In the genomic region with DNA sequence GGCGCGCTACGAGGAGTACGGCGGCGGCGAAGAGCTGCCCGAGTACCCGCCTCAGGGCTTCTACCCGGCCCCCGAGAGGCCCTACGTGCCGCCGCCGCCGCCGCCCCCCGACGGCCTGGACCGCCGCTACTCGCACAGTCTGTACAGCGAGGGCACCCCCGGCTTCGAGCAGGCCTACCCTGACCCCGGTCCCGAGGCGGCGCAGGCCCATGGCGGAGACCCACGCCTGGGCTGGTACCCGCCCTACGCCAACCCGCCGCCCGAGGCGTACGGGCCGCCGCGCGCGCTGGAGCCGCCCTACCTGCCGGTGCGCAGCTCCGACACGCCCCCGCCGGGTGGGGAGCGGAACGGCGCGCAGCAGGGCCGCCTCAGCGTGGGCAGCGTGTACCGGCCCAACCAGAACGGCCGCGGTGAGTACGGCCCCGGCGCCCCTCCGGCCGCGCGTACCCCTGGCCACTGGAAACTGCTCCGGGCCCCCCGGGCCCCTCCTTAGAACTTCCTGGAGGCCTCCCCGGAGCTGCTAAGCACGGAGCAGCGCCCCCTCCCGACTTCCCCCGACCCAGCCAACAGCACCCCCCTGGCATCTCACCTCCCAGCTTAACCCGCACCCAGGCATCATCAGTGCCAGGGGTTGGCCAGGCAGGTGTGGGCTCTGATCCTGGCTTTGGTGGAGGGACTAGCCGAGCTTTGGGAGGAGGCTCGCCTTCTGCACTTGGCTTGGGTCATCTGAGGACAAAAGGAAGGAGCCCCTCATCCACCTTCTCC, we compare ENCODE assay signal across 9 cellular contexts. TPM values are rescaled to one million over a fixed set of nuclear protein-coding genes. Genes with fewer than 3 reads are reported as not detected.
A peak's percentile ranks its signal among the peaks of the same experiment; 100 is the strongest.
DNase-seq lines count a peak whose midpoint lies in the region; ATAC-seq and TF ChIP-seq lines count a peak whose summit lies in the region.
"Had no signal": no experiment of that assay in that cellular context is flagged by ENCODE, and none has a peak within 500 bp of the region (broad histone marks: within the 10 kb centered on the region; RNA-seq: fewer than 3 reads in every experiment).

No MANE protein-coding gene starts in this region.

- peak overlapping the region; percentile 64 to 80 (median 77) for H3K4me3 ChIP-seq in esophagus muscularis mucosa

- H3K4me3 Mint-ChIP-seq in nephron progenitor cell, result peak overlapping the region; percentile 79
- peak overlapping the region; percentile 78 for H3K4me3 Mint-ChIP-seq in stimulated activated naive CD8-positive, alpha-beta T cell treated with anti-CD3 and anti-CD28 coated beads, Interleukin-15, Interleukin-2, amounts not matched to agents 100 ng/mL and 50 ng/mL, for 24 hours

- H3K27ac ChIP-seq in esophagus muscularis mucosa (replicated peaks in 1 of 4), result peak overlapping the region; percentile 92 to 96 (median 94)

- no peak for TF ChIP-seq EP300 in esophagus muscularis mucosa (IDR thresholded peaks at IDR 0.05)

- H3K36me3 ChIP-seq in esophagus muscularis mucosa, result peaks cover 0 to 7% (median 3%) of the 10 kb centered on the region in 4 donors

- H3K4me1 Mint-ChIP-seq in nephron progenitor cell, result peaks cover 74% of the 10 kb centered on the region
- H3K4me1 Mint-ChIP-seq in stimulated activated naive CD8-positive, alpha-beta T cell treated with anti-CD3 and anti-CD28 coated beads, Interleukin-15, Interleukin-2, amounts not matched to agents 100 ng/mL and 50 ng/mL, for 24 hours (ENCODE audit: low read depth), result peaks cover 29% of the 10 kb centered on the region

- H3K4me1 ChIP-seq in esophagus muscularis mucosa, result peaks cover 60 to 100% (median 94%) of the 10 kb centered on the region in 4 donors

- TF ChIP-seq POLR2A in esophagus muscularis mucosa (IDR thresholded peaks at IDR 0.05; ENCODE audit: low read depth), result no peak

- no peaks in the 10 kb centered on the region for H3K36me3 Mint-ChIP-seq in nephron progenitor cell (ENCODE audit: low read depth)
- no peaks in the 10 kb centered on the region for H3K36me3 Mint-ChIP-seq in stimulated activated naive CD8-positive, alpha-beta T cell treated with anti-CD3 and anti-CD28 coated beads, Interleukin-15, Interleukin-2, amounts not matched to agents 100 ng/mL and 50 ng/mL, for 24 hours (ENCODE audit: low read depth)

- no peaks in the 10 kb centered on the region for H3K9me3 ChIP-seq in esophagus muscularis mucosa

- H3K9me3 Mint-ChIP-seq in nephron progenitor cell, result no peaks in the 10 kb centered on the region
- H3K9me3 Mint-ChIP-seq in stimulated activated naive CD8-positive, alpha-beta T cell treated with anti-CD3 and anti-CD28 coated beads, Interleukin-15, Interleukin-2, amounts not matched to agents 100 ng/mL and 50 ng/mL, for 24 hours, result no peaks in the 10 kb centered on the region

- H3K27me3 ChIP-seq in esophagus muscularis mucosa, result peaks cover 0 to 33% (median 0%) of the 10 kb centered on the region in 4 donors

- ATAC-seq in GM21825 (IDR thresholded peaks at IDR 0.05; ENCODE audit: unreplicated experiment), result no peak

- WGBS in esophagus muscularis mucosa, result 5% methylated on average over 4 of the region's 78 CpGs

- no peak overlapping the region for H3K27ac Mint-ChIP-seq in nephron progenitor cell
- no peak overlapping the region for H3K27ac Mint-ChIP-seq in stimulated activated naive CD8-positive, alpha-beta T cell treated with anti-CD3 and anti-CD28 coated beads, Interleukin-15, Interleukin-2, amounts not matched to agents 100 ng/mL and 50 ng/mL, for 24 hours

- peaks cover 8% of the 10 kb centered on the region for H3K27me3 Mint-ChIP-seq in nephron progenitor cell (ENCODE audit: low read depth, poor library complexity)
- peaks cover 6% of the 10 kb centered on the region for H3K27me3 Mint-ChIP-seq in stimulated activated naive CD8-positive, alpha-beta T cell treated with anti-CD3 and anti-CD28 coated beads, Interleukin-15, Interleukin-2, amounts not matched to agents 100 ng/mL and 50 ng/mL, for 24 hours

- intact Hi-C loops in esophagus muscularis mucosa (cut with DNase I), result no loop called here

- DNase-seq in NCI-H187 (lab: John Stamatoyannopoulos, UW), result peak; percentile 32 to 37
- DNase-seq in NCI-H187 treated with DMSO at 0.1 percent for 48 hours (lab: John Stamatoyannopoulos, UW), result no peak
- peak; percentile 39 to 82 for DNase-seq in NCI-H526 (lab: John Stamatoyannopoulos, UW)
- DNase-seq in activated T-cell treated with anti-CD3 and anti-CD28 coated beads for 4 hours, result peak; percentile 68
- no peak for DNase-seq in esophagus muscularis mucosa (ENCODE audit: extremely low spot score)
- DNase-seq in nephron progenitor cell, result peak; percentile 78

- TF ChIP-seq CTCF in esophagus muscularis mucosa (IDR thresholded peaks at IDR 0.05) (peak; percentile 46 to 48 (median 46)), nephron progenitor cell (IDR thresholded peaks at IDR 0.05) (peak; percentile 35)

RNA-seq across cellular contexts. Expression of a gene that starts 1.4 kb away (rescaled TPM):
- 10 to 100 TPM; 19.7 to 84.3 (median 39.1) TPM for total RNA-seq in esophagus muscularis mucosa

RNA-seq across cellular contexts. Expression of a gene that starts 54.3 kb away (rescaled TPM):
- not detected for total RNA-seq in esophagus muscularis mucosa
- total RNA-seq: subcutaneous adipose tissue had no signal

Comparison
In these comparisons a context has a peak if more than half of its experiments do, and no peak if none do; other contexts are left out.
1. DNase-seq: peak in NCI-H187 (2 of 2), NCI-H526 (2 of 2), activated T-cell treated with anti-CD3 and anti-CD28 coated beads for 4 hours (single experiment) and nephron progenitor cell (single experiment); none in NCI-H187 treated with DMSO at 0.1 percent for 48 hours (single experiment) and esophagus muscularis mucosa (single experiment).